ENCODE assay signal across 25 cellular contexts in genomic region chr3:154602241-154602640, GRCh38.
"Had no signal": no experiment of that assay in that cellular context is flagged by ENCODE, and none has a peak within 500 bp of the region (broad histone marks: within the 10 kb centered on the region; RNA-seq: fewer than 3 reads in every experiment).

No MANE protein-coding gene starts in this region.

- DNase-seq: dorsolateral prefrontal cortex; effector CD4-positive, alpha-beta T cell; foreskin fibroblast; gastrocnemius medialis; heart left ventricle; hippocampal formation; left cardiac atrium; left lung; mesenchymal stem cell; mucosa of descending colon; naive B cell; stimulated activated CD4-positive, alpha-beta T cell treated with anti-CD3 and anti-CD28 coated beads, Interleukin-12 subunit alpha, Interleukin-12 subunit beta, amount 100 ng/mL, for 4 hours; stimulated activated CD4-positive, alpha-beta T cell treated with anti-CD3 and anti-CD28 coated beads, Interleukin-1b, Interleukin-23, amount 100 ng/mL, for 48 hours; stimulated activated CD4-positive, alpha-beta T cell treated with anti-CD3 and anti-CD28 coated beads, Interleukin-4, amount 100 ng/mL, for 1 hour; stimulated activated naive CD4-positive, alpha-beta T cell treated with Interleukin-2 at 50 U/mL for 16 hours; stomach; thyroid gland; trophoblast cell had no signal

- H3K27ac ChIP-seq: dorsolateral prefrontal cortex, gastrocnemius medialis, heart left ventricle, left lung, prostate gland, right atrium auricular region, stomach, thyroid gland, vagina had no signal

- H3K4me3 ChIP-seq: dorsolateral prefrontal cortex, gastrocnemius medialis, heart left ventricle, left lung, mucosa of descending colon, prostate gland, right atrium auricular region, smooth muscle cell, stomach, thyroid gland, vagina had no signal

- H3K27me3 ChIP-seq: gastrocnemius medialis, heart left ventricle, left lung, right atrium auricular region, stomach, thyroid gland, vagina had no signal

- H3K36me3 ChIP-seq: gastrocnemius medialis, heart left ventricle, left lung, prostate gland, right atrium auricular region, stomach, thyroid gland, vagina had no signal

- H3K4me1 ChIP-seq: gastrocnemius medialis, heart left ventricle, left lung, prostate gland, right atrium auricular region, stomach, thyroid gland, vagina had no signal

- ATAC-seq: gastrocnemius medialis; heart left ventricle; left cardiac atrium; left lung; mucosa of descending colon; natural killer cell treated with Interleukin-12 subunit alpha and Interleukin-12 subunit beta and Interleukin-15 and Interleukin-18, amount 100 ng/mL, for 72 hours; sciatic nerve; stimulated activated effector memory CD8-positive, alpha-beta T cell treated with anti-CD3 and anti-CD28 coated beads, Interleukin-12 subunit alpha, Interleukin-12 subunit beta, amount 100 ng/mL, for 72 hours had no signal

- H3K9me3 ChIP-seq: gastrocnemius medialis, mucosa of descending colon, prostate gland, right atrium auricular region, stomach, thyroid gland, vagina had no signal
